In the genomic region with DNA sequence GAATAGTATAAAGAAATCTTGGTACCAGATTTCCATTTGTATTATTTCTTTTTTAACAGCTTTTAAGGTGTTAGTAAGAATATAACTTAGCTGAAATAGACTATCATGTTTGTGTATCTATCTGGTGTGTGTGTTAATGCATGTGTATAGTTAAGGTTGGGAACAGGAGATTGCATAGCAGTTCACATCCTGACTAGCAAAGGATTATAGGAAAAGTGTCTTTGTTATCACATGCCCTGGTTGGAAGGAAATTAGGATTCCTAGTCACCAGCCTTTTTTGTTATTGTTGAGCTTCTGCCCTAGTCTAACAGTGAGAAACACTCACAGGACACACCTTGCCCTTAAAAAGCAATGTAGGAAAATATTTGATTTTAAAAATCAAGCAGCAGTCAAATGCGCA, we compare ENCODE assay signal across 9 cellular contexts.
"Had no signal": no experiment of that assay in that cellular context is flagged by ENCODE, and none has a peak within 500 bp of the region (broad histone marks: within the 10 kb centered on the region; RNA-seq: fewer than 3 reads in every experiment).

No MANE protein-coding gene starts in this region.

- H3K27me3 Mint-ChIP-seq: IgD-negative memory B cell had no signal

- H3K4me3 Mint-ChIP-seq: HFFc6, IgD-negative memory B cell had no signal

- H3K4me1 ChIP-seq: HAP-1 had no signal

- H3K9me3 Mint-ChIP-seq: HFFc6, IgD-negative memory B cell had no signal

- H3K4me3 ChIP-seq: GM23248, HAP-1 had no signal

- ATAC-seq: HCT116, HepG2 had no signal

- H3K27ac Mint-ChIP-seq: HFFc6, IgD-negative memory B cell had no signal

- H3K9me3 ChIP-seq: HAP-1 had no signal

- FAIRE-seq: HepG2 had no signal

- DNase-seq: GM23248, GOT3, H7, HFFc6, KBM-7 had no signal
